In the genomic region with DNA sequence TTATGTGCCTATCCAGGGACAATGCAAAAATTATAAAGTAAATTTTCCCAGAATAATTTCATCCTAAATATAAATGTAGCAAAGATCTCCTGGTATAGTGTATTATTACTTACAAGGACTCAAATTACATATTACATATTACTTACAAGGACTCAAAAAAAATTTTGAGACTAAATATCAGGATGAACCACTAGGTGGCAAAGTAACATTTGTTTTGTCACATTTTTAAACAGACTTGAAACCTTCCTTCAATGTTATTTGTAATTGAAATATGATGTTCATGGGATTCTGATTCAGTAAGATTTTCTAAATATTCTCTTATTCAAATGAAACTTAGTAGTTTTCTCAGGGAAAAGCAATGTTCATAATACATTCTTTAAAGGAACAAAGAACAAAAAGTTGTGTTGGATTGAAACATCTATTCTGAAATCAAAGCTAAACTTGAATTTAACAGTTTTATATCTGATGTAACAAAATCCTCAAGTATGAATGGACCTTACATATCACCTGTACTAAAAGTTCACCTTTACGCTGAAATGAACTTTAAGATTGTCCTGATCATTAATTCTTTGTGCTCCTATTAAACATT, we compare ENCODE assay signal across 8 cellular contexts.
A peak's percentile ranks its signal among the peaks of the same experiment; 100 is the strongest.
DNase-seq lines count a peak whose midpoint lies in the region; ATAC-seq and TF ChIP-seq lines count a peak whose summit lies in the region.

No MANE protein-coding gene starts in this region.

- TF ChIP-seq POLR2A in uterus (IDR thresholded peaks at IDR 0.05): no peak

- intact Hi-C loops in uterus (cut with DNase I; ENCODE audit: low total_unique reads): no loop called here

- H3K4me3 ChIP-seq in AG04449 (ENCODE audit: low read depth, low read length): no peak overlapping the region
- H3K4me3 ChIP-seq in uterus: no peak overlapping the region

- CTCF ChIA-PET in AG04449 (lab: Yijun Ruan, JAX): interaction anchor here (0.9 to 4.9 kb wide), 34 partner anchors 11 to 621 kb away, joined by 3 to 52 read pairs (median 4); a partner anchor contains a TSS

- ATAC-seq in GM18519 (IDR thresholded peaks at IDR 0.05; ENCODE audit: low FRiP score, unreplicated experiment): peak; percentile 63

- DNase-seq in AG04449 (ENCODE audit: low read depth, low spot score) (no peak), NCI-H1694 (lab: John Stamatoyannopoulos, UW) (peak; percentile 87), inferior parietal cortex (ENCODE audit: extremely low spot score) (peak; percentile 90), uterus (no peak)
- DNase-seq in activated CD4-positive, alpha-beta T cell treated with anti-CD3 and anti-CD28 coated beads for 4 hours: no peak
- DNase-seq in activated T-cell treated with anti-CD3 and anti-CD28 coated beads, Interleukin-2, amount 50 U/mL, for 48 hours: no peak

- H3K4me1 ChIP-seq in uterus: no peaks in the 10 kb centered on the region

- TF ChIP-seq CTCF in AG04449 (IDR thresholded peaks at IDR 0.05; ENCODE audit: insufficient read depth, low read length, missing control alignments) (peak; percentile 14), VCaP (conservative IDR thresholded peaks at IDR 0.05) (peak; percentile 75), uterus (IDR thresholded peaks at IDR 0.05) (peak in 3 of 4 experiments; percentile 31 to 47 (median 47))

- peaks cover 0 to 1% of the 10 kb centered on the region in 2 donors for H3K27me3 ChIP-seq in uterus

- no peaks in the 10 kb centered on the region for H3K9me3 ChIP-seq in uterus

- H3K27ac ChIP-seq in VCaP: no peak overlapping the region
- H3K27ac ChIP-seq in uterus: no peak overlapping the region

- POLR2A ChIA-PET in AG04449 (lab: Yijun Ruan, JAX): no interaction called here

- no peaks in the 10 kb centered on the region for H3K36me3 ChIP-seq in uterus

Comparison
In these comparisons a context has a peak if more than half of its experiments do, and no peak if none do; other contexts are left out.
1. DNase-seq: peak in NCI-H1694 (single experiment) and inferior parietal cortex (single experiment); none in AG04449 (single experiment), uterus (0 of 2), activated CD4-positive, alpha-beta T cell treated with anti-CD3 and anti-CD28 coated beads for 4 hours (0 of 2) and activated T-cell treated with anti-CD3 and anti-CD28 coated beads, Interleukin-2, amount 50 U/mL, for 48 hours (0 of 2).
2. CTCF ChIP-seq: peak in every context shown above with its lines; median percentile 75 in VCaP; 47 in uterus; 14 in AG04449.